Comparison of ENCODE assay signal across 8 cellular contexts in the genomic region with DNA sequence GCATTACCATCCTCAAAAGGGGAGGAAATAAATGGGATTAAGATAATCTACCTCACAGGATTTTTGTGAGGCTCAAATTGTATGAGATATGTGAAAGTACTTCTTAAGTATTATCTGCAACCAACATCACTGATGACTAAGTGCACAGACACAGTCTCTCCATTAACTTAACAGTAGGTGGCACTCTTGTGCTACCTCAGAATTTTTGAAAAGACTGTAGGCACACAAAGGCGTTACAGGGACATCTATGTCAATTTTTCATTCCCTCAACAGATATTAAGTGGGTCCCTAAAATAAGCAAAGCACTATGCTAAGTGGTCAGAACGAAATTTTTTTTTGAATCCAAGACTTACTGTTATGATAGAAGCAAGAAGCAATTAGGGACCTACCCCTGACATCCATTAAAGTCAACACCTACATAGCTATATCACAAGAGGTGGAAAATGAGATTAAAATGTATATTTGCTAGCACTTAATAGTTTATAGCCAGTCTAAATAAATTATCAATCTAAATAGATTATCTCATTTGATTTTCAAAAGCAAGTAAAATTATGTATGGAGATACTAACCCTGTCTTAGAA. TPM values are rescaled to one million over a fixed set of nuclear protein-coding genes. Genes with fewer than 3 reads are reported as not detected.
DNase-seq lines count a peak whose midpoint lies in the region; ATAC-seq and TF ChIP-seq lines count a peak whose summit lies in the region.

No MANE protein-coding gene starts in this region.

- peaks cover 0 to 2% (median 0%) of the 10 kb centered on the region in 7 donors for H3K4me1 Mint-ChIP-seq in naive thymus-derived CD4-positive, alpha-beta T cell

- peak; percentile 54 for DNase-seq in DMS114 treated with DMSO at 0.1 percent for 48 hours (lab: John Stamatoyannopoulos, UW; ENCODE audit: unreplicated experiment)
- peak; percentile 83 for DNase-seq in M059J (ENCODE audit: low read depth)
- DNase-seq in SK-N-MC (ENCODE audit: low read depth, low spot score), result peak; percentile 20
- peak; percentile 78 to 81 for DNase-seq in erythroblast (lab: John Stamatoyannopoulos, UW)
- DNase-seq in naive thymus-derived CD4-positive, alpha-beta T cell, result peak in 7 of 9 donors; percentile 24 to 55 (median 42)
- DNase-seq in stimulated activated CD8-positive, alpha-beta memory T cell treated with anti-CD3 and anti-CD28 coated beads, Interleukin-4, amount 100 ng/mL, for 48 hours, result no peak

- no peaks in the 10 kb centered on the region for H3K4me1 ChIP-seq in naive thymus-derived CD4-positive, alpha-beta T cell (ENCODE audit: control insufficient read depth in 2 of 2, insufficient read depth in 2 of 2, low read length in 2 of 2)

- no peak overlapping the region for H3K9ac ChIP-seq in SK-N-MC (ENCODE audit: insufficient read length)

- no peaks in the 10 kb centered on the region for H3K9me3 ChIP-seq in SK-N-MC (ENCODE audit: low read depth, low read length)
- H3K9me3 ChIP-seq in naive thymus-derived CD4-positive, alpha-beta T cell (ENCODE audit: control insufficient read depth in 2 of 3, low read length in 3 of 3), result no peaks in the 10 kb centered on the region

- no peaks in the 10 kb centered on the region for H3K27me3 ChIP-seq in naive thymus-derived CD4-positive, alpha-beta T cell (ENCODE audit: control insufficient read depth in 2 of 2, insufficient read depth in 2 of 2, low read length in 2 of 2)

- H3K27ac ChIP-seq in SK-N-MC, result no peak overlapping the region
- H3K27ac ChIP-seq in naive thymus-derived CD4-positive, alpha-beta T cell (ENCODE audit: low read depth, low read length), result no peak overlapping the region

- POLR2A ChIA-PET in naive thymus-derived CD4-positive, alpha-beta T cell (lab: Charles Lee), result interaction anchor here (1.6 kb wide), 1 partner anchor 289 kb away, joined by 3 read pairs; the partner anchor contains the start of gene CEP63

- H3K36me3 Mint-ChIP-seq in naive thymus-derived CD4-positive, alpha-beta T cell, result peaks cover 5 to 76% (median 48%) of the 10 kb centered on the region in 5 donors

- H3K27ac Mint-ChIP-seq in naive thymus-derived CD4-positive, alpha-beta T cell, result no peak overlapping the region

- H3K9me3 Mint-ChIP-seq in naive thymus-derived CD4-positive, alpha-beta T cell, result peaks cover 0 to 2% (median 0%) of the 10 kb centered on the region in 11 donors

- H3K4me3 ChIP-seq in SK-N-MC, result no peak overlapping the region
- no peak overlapping the region for H3K4me3 ChIP-seq in naive thymus-derived CD4-positive, alpha-beta T cell (ENCODE audit: low read length)

- H3K36me3 ChIP-seq in SK-N-MC (ENCODE audit: insufficient read depth, low read length), result peaks cover 67% of the 10 kb centered on the region
- peaks cover 0 to 46% (median 3%) of the 10 kb centered on the region in 3 experiments for H3K36me3 ChIP-seq in naive thymus-derived CD4-positive, alpha-beta T cell (ENCODE audit: control insufficient read depth in 2 of 3, insufficient read depth in 3 of 3, low read length in 3 of 3)

- CTCF ChIA-PET in naive thymus-derived CD4-positive, alpha-beta T cell (lab: Charles Lee), result interaction anchor here (0.6 to 2.8 kb wide), 8 partner anchors 9 to 1669 kb away, joined by 3 to 9 read pairs (median 5); no protein-coding TSS in a partner anchor

- no peak for TF ChIP-seq POLR2A in erythroblast (IDR thresholded peaks at IDR 0.05; ENCODE audit: low read length)

- no peak overlapping the region for H3K4me3 Mint-ChIP-seq in naive thymus-derived CD4-positive, alpha-beta T cell

- intact Hi-C loops in naive thymus-derived CD4-positive, alpha-beta T cell (cut with micrococcal nuclease), result loop anchor here (1.0 to 5.0 kb wide), 7 partner anchors 110 to 1845 kb away; partner anchors contain the start of genes AMOTL2 (in 1 of the 2), ANAPC13 (in 1 of the 2) and CEP63 (in 1 of the 2)

- H3K27me3 Mint-ChIP-seq in naive thymus-derived CD4-positive, alpha-beta T cell, result no peaks in the 10 kb centered on the region

- ATAC-seq in GM19467 (IDR thresholded peaks at IDR 0.05; ENCODE audit: unreplicated experiment), result peak; percentile 77
- peak; percentile 83 for ATAC-seq in naive thymus-derived CD4-positive, alpha-beta T cell
- ATAC-seq in HG03159 (IDR thresholded peaks at IDR 0.05; ENCODE audit: unreplicated experiment), result no peak

RNA-seq across cellular contexts. Expression of gene RYK, which starts 52.9 kb away (rescaled TPM):
- 71.7 and 87.7 TPM in 2 replicates for total RNA-seq in M059J (2014; rRNA removed; shearing (Covaris generic))
- total RNA-seq in naive thymus-derived CD4-positive, alpha-beta T cell, result 10 to 100 TPM; 10.7 to 53.5 (median 50.5) TPM
- 10 to 100 TPM in 1 of 2 donors, 1 to 10 TPM in 1; 6.9 to 10.5 TPM for polyA plus RNA-seq in naive thymus-derived CD4-positive, alpha-beta T cell
